Comparison of ENCODE assay signal across 21 cellular contexts in genomic region chr9:12908910-12909309, GRCh38.
"Had no signal": no experiment of that assay in that cellular context is flagged by ENCODE, and none has a peak within 500 bp of the region (broad histone marks: within the 10 kb centered on the region; RNA-seq: fewer than 3 reads in every experiment).

No MANE protein-coding gene starts in this region.

- DNase-seq: activated CD4-positive, alpha-beta memory T cell treated with anti-CD3 and anti-CD28 coated beads, Interleukin-2, amount 10 ng/mL, durations not matched to agents 7 days and 5 days; activated CD4-positive, alpha-beta T cell treated with anti-CD3 and anti-CD28 coated beads for 48 hours; activated CD8-positive, alpha-beta memory T cell treated with anti-CD3 and anti-CD28 coated beads, Interleukin-2, amount 10 ng/mL, durations not matched to agents 7 days and 5 days; effector CD8-positive, alpha-beta T cell; foreskin fibroblast; mesenchymal stem cell; mucosa of descending colon; naive B cell; stimulated activated CD4-positive, alpha-beta T cell treated with anti-CD3 and anti-CD28 coated beads, Interleukin-12 subunit alpha, Interleukin-12 subunit beta, amount 100 ng/mL, for 4 hours; stimulated activated CD4-positive, alpha-beta T cell treated with anti-CD3 and anti-CD28 coated beads, Interleukin-1b, Interleukin-23, amount 100 ng/mL, for 48 hours; stimulated activated naive CD4-positive, alpha-beta T cell treated with Interleukin-2 at 50 U/mL for 16 hours; substantia nigra; uterus had no signal

- H3K9me3 Mint-ChIP-seq: neural crest cell, WTC11 had no signal

- H3K27ac ChIP-seq: hepatocyte, right atrium auricular region, tibial nerve, uterus had no signal

- H3K4me3 Mint-ChIP-seq: activated CD4-positive, alpha-beta memory T cell treated with anti-CD3 and anti-CD28 coated beads, Interleukin-2, amount 10 ng/mL, durations not matched to agents 7 days and 5 days; activated CD8-positive, alpha-beta memory T cell treated with anti-CD3 and anti-CD28 coated beads, Interleukin-2, amount 10 ng/mL, durations not matched to agents 7 days and 5 days; activated naive CD8-positive, alpha-beta T cell; dendritic cell treated with granulocyte-macrophage colony-stimulating factor and Interleukin-4, amounts not matched to agents 40 ng/mL and 50 ng/mL, for 4 days; naive B cell; neural crest cell; WTC11 had no signal

- ATAC-seq: activated CD8-positive, alpha-beta memory T cell treated with anti-CD3 and anti-CD28 coated beads, Interleukin-2, amount 10 ng/mL, durations not matched to agents 7 days and 5 days; mucosa of descending colon; WTC11 had no signal

- H3K4me1 Mint-ChIP-seq: activated CD4-positive, alpha-beta memory T cell treated with anti-CD3 and anti-CD28 coated beads, Interleukin-2, amount 10 ng/mL, durations not matched to agents 7 days and 5 days; activated CD8-positive, alpha-beta memory T cell treated with anti-CD3 and anti-CD28 coated beads, Interleukin-2, amount 10 ng/mL, durations not matched to agents 7 days and 5 days; naive B cell; neural crest cell had no signal

- H3K27ac Mint-ChIP-seq: activated CD4-positive, alpha-beta memory T cell treated with anti-CD3 and anti-CD28 coated beads, Interleukin-2, amount 10 ng/mL, durations not matched to agents 7 days and 5 days; activated CD8-positive, alpha-beta memory T cell treated with anti-CD3 and anti-CD28 coated beads, Interleukin-2, amount 10 ng/mL, durations not matched to agents 7 days and 5 days; activated naive CD8-positive, alpha-beta T cell; dendritic cell treated with granulocyte-macrophage colony-stimulating factor and Interleukin-4, amounts not matched to agents 40 ng/mL and 50 ng/mL, for 4 days; naive B cell; progenitor cell of endocrine pancreas; WTC11 had no signal

- H3K36me3 Mint-ChIP-seq: activated CD8-positive, alpha-beta memory T cell treated with anti-CD3 and anti-CD28 coated beads, Interleukin-2, amount 10 ng/mL, durations not matched to agents 7 days and 5 days; activated naive CD8-positive, alpha-beta T cell; naive B cell; WTC11 had no signal

- H3K27me3 Mint-ChIP-seq: activated CD4-positive, alpha-beta memory T cell treated with anti-CD3 and anti-CD28 coated beads, Interleukin-2, amount 10 ng/mL, durations not matched to agents 7 days and 5 days; activated CD8-positive, alpha-beta memory T cell treated with anti-CD3 and anti-CD28 coated beads, Interleukin-2, amount 10 ng/mL, durations not matched to agents 7 days and 5 days; activated naive CD8-positive, alpha-beta T cell; dendritic cell treated with granulocyte-macrophage colony-stimulating factor and Interleukin-4, amounts not matched to agents 40 ng/mL and 50 ng/mL, for 4 days; naive B cell; progenitor cell of endocrine pancreas had no signal
